11 cellular contexts compared by ENCODE assay signal in genomic region chr17:40019140-40019991, GRCh38. TPM values are rescaled to one million over a fixed set of nuclear protein-coding genes. Genes with fewer than 3 reads are reported as not detected.
DNase-seq lines count a peak whose midpoint lies in the region; ATAC-seq, FAIRE-seq and TF ChIP-seq lines count a peak whose summit lies in the region.
"Had no signal": no experiment of that assay in that cellular context is flagged by ENCODE, and none has a peak within 500 bp of the region (broad histone marks: within the 10 kb centered on the region; RNA-seq: fewer than 3 reads in every experiment).

No MANE protein-coding gene starts in this region.

- ATAC-seq in HG02885 (IDR thresholded peaks at IDR 0.05; ENCODE audit: poor library complexity, unreplicated experiment) = no peak
- no peak for ATAC-seq in omental fat pad (ENCODE audit: low FRiP score)
- ATAC-seq: activated CD4-positive, CD25-positive, alpha-beta regulatory T cell treated with anti-CD3 and anti-CD28 coated beads, Interleukin-2, amount 50 U/mL, for 24 hours had no signal

- no peak for FAIRE-seq in GM12892 (lab: Jason Lieb, UNC)

- DNase-seq in GM12892 (ENCODE audit: insufficient read length) = peak; percentile 16
- peak; percentile 46 for DNase-seq in WERI-Rb-1
- peak; percentile 58 for DNase-seq in fibroblast of the conjunctiva (ENCODE audit: low read depth)
- peak; percentile 77 for DNase-seq in sigmoid colon
- no peak for DNase-seq in HuH-7 (ENCODE audit: low spot score)
- DNase-seq in A172 (ENCODE audit: low spot score) = no peak
- DNase-seq in omental fat pad (ENCODE audit: low spot score) = no peak
- DNase-seq: DND-41, NCI-H1417 treated with DMSO at 0.1 percent for 48 hours had no signal

- 90 to 91% methylated on average over 24 of the region's 24 CpGs for WGBS in sigmoid colon, 2 donors

- H3K27ac ChIP-seq in WERI-Rb-1 = peak overlapping the region; percentile 49
- peak overlapping the region; percentile 55 to 79 (median 72) for H3K27ac ChIP-seq in sigmoid colon

- intact Hi-C loops in sigmoid colon (cut with DNase I) = loop anchor here (5.0 kb wide), 1 partner anchor 273 kb away; no protein-coding TSS in a partner anchor

- TF ChIP-seq EP300 in sigmoid colon (IDR thresholded peaks at IDR 0.05) = no peak

- H3K4me1 ChIP-seq in sigmoid colon = peaks cover 0 to 56% (median 43%) of the 10 kb centered on the region in 4 donors

- TF ChIP-seq POLR2A in GM12892 (IDR thresholded peaks at IDR 0.05; ENCODE audit: low read depth, low read length) (no peak), sigmoid colon (IDR thresholded peaks at IDR 0.05) (no peak)

- peaks cover 63% of the 10 kb centered on the region for H3K36me3 ChIP-seq in WERI-Rb-1
- peaks cover 10 to 42% (median 20%) of the 10 kb centered on the region in 4 donors for H3K36me3 ChIP-seq in sigmoid colon

- H3K4me3 ChIP-seq in WERI-Rb-1 (ENCODE audit: low read depth, low read length) (no peak overlapping the region), sigmoid colon (no peak overlapping the region)

- no peaks in the 10 kb centered on the region for H3K27me3 ChIP-seq in WERI-Rb-1 (ENCODE audit: insufficient read depth, low read depth, severe bottlenecking)
- no peaks in the 10 kb centered on the region for H3K27me3 ChIP-seq in sigmoid colon

- TF ChIP-seq CTCF in WERI-Rb-1 (IDR thresholded peaks at IDR 0.05; ENCODE audit: low read depth, low read length) = peak; percentile 60
- no peak for TF ChIP-seq CTCF in sigmoid colon (IDR thresholded peaks at IDR 0.05)
- TF ChIP-seq CTCF in omental fat pad (IDR thresholded peaks at IDR 0.05) = no peak

- H3K9me3 ChIP-seq in WERI-Rb-1 (ENCODE audit: severe bottlenecking) (no peaks in the 10 kb centered on the region), sigmoid colon (no peaks in the 10 kb centered on the region)

RNA-seq across cellular contexts. Expression of gene CSF3, which starts 4.1 kb away (rescaled TPM):
- 0.72 TPM for polyA plus RNA-seq in GM12892 (2012; ENCODE audit: missing spikeins)
- total RNA-seq in sigmoid colon (10 to 100 TPM in 1 of 4 donors, not detected in 3; 23.3 TPM), omental fat pad (10 to 100 TPM in 2 of 4 donors, not detected in 2; 51.8 to 75.2 TPM)
- polyA plus RNA-seq in sigmoid colon = 1 to 10 TPM in 2 of 3 donors, not detected in 1; 1.2 to 3.1 TPM
- total RNA-seq in A172 (2014; rRNA removed; shearing (Covaris generic)) = not detected in 2 replicates

RNA-seq across cellular contexts. Expression of gene MED24, which starts 34.8 kb away (rescaled TPM):
- 47.6 TPM for polyA plus RNA-seq in GM12892 (2012; ENCODE audit: missing spikeins)
- total RNA-seq in sigmoid colon (10 to 100 TPM; 27.3 to 64.8 (median 31.7) TPM), omental fat pad (10 to 100 TPM; 40.0 to 53.6 (median 49.2) TPM)
- 10 to 100 TPM; 19.2 to 83.0 (median 29.1) TPM for polyA plus RNA-seq in sigmoid colon
- 46.5 and 67.3 TPM in 2 replicates for total RNA-seq in A172 (2014; rRNA removed; shearing (Covaris generic))

RNA-seq across cellular contexts. Expression of gene PSMD3, which starts 38.8 kb away (rescaled TPM):
- 70.5 TPM for polyA plus RNA-seq in GM12892 (2012; ENCODE audit: missing spikeins)
- total RNA-seq in sigmoid colon = 10 to 100 TPM; 53.2 to 71.3 (median 64.2) TPM
- 100 to 1,000 TPM in 1 of 3 donors, 10 to 100 TPM in 2; 57.1 to 112 (median 78.1) TPM for polyA plus RNA-seq in sigmoid colon
- 229 and 262 TPM in 2 replicates for total RNA-seq in A172 (2014; rRNA removed; shearing (Covaris generic))
- total RNA-seq in omental fat pad = 10 to 100 TPM; 75.3 to 98.0 (median 79.4) TPM

RNA-seq across cellular contexts. Expression of gene THRA, which starts 43.4 kb away (rescaled TPM):
- polyA plus RNA-seq in GM12892 (2012; ENCODE audit: missing spikeins) = 1.5 TPM
- 10 to 100 TPM; 78.8 to 86.1 (median 83.8) TPM for total RNA-seq in sigmoid colon
- 10 to 100 TPM; 25.4 to 35.4 (median 25.8) TPM for polyA plus RNA-seq in sigmoid colon
- total RNA-seq in A172 (2014; rRNA removed; shearing (Covaris generic)) = 14.5 and 17.8 TPM in 2 replicates
- total RNA-seq in omental fat pad = 10 to 100 TPM; 35.7 to 87.2 (median 55.2) TPM

RNA-seq across cellular contexts. Expression of gene GSDMA, which starts 56.6 kb away (rescaled TPM):
- not detected for polyA plus RNA-seq in GM12892 (2012; ENCODE audit: missing spikeins)
- total RNA-seq in sigmoid colon (1 to 10 TPM in 1 of 4 donors, not detected in 3; 1.3 TPM), omental fat pad (1 to 10 TPM in 1 of 4 donors, under 1 TPM in 2, not detected in 1; 0.65 to 1.1 (median 0.72) TPM)
- polyA plus RNA-seq in sigmoid colon = under 1 TPM in 2 of 3 donors, not detected in 1; 0.29 to 0.60 TPM
- total RNA-seq in A172 (2014; rRNA removed; shearing (Covaris generic)) = not detected in 2 replicates

Comparison
In these comparisons a context has a peak if more than half of its experiments do, and no peak if none do; other contexts are left out.
1. DNase-seq: peak in GM12892 (single experiment), WERI-Rb-1 (single experiment), fibroblast of the conjunctiva (single experiment) and sigmoid colon (single experiment); none in HuH-7 (single experiment), A172 (single experiment) and omental fat pad (single experiment).